In genomic region chr16:19153876-19154275, GRCh38 we compare ENCODE assay signal across 1 cellular context.
TF ChIP-seq lines count a peak whose summit lies in the region.

No MANE protein-coding gene starts in this region.

TF ChIP-seq in GM12891, 5 proteins besides CTCF, POLR2A, EP300 and RAD21:
- TF ChIP-seq POLR2AphosphoS5 (IDR thresholded peaks at IDR 0.05; ENCODE audit: low read depth, low read length): no peak
- TF ChIP-seq PAX5 (IDR thresholded peaks at IDR 0.05; ENCODE audit: insufficient read depth, low read length, severe bottlenecking): no peak
- TF ChIP-seq SPI1 (IDR thresholded peaks at IDR 0.05; ENCODE audit: low read depth, low read length): no peak
- no peak for TF ChIP-seq TAF1 (IDR thresholded peaks at IDR 0.05; ENCODE audit: low read depth, low read length)
- TF ChIP-seq POU2F2 (IDR thresholded peaks at IDR 0.05; ENCODE audit: low read depth, low read length): no peak
TF ChIP-seq in GM12891: peak in this region for 0.
